ENCODE assay signal across 8 cellular contexts in the genomic region with DNA sequence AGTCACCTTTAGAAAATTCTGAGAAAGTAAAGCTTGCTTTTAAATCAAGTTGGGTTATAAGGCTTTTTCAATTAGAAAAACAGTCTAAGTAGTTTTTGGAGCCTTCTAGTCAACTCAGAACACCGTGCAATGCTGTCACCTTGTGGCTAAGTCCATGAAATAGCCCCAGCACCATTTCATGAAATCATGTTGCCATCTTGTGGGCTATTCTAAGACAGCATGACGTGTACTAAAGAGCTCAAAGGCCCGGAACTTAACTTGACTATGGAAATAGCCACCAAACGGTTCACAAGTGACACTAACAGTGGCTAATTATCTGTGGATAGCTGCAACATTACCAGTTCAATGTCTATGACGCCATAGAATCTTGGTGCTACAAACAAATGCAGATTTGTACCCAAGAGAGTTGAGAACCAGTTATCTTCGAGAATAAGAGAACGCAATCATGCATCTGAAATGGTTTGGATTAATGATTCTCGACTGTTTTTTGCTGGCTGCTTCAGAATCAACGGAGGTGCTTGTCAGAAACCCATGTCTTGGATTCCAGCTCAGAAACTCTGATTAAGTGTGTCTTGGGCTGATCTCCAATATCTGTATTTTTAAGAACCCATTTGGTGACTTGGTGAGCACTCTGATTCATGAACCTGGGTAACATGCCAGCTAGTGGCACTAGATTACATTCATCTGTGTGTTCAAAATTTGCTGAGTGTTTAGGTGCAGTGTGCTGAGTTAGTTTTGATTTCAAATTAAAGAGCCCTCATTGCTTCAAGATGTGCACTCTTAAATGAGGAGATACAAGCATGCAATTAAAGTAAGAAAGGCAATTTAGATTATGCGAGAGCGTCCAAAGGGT.
DNase-seq lines count a peak whose midpoint lies in the region; ATAC-seq and TF ChIP-seq lines count a peak whose summit lies in the region.

No MANE protein-coding gene starts in this region.

- peak; percentile 94 for TF ChIP-seq CTCF in Panc1 (IDR thresholded peaks at IDR 0.05)
- peak; percentile 65 to 91 for TF ChIP-seq CTCF in right atrium auricular region (IDR thresholded peaks at IDR 0.05)

- POLR2A ChIA-PET in HEK293T (lab: Yijun Ruan, JAX) (interaction anchor here (0.7 kb wide), 1 partner anchor 1090 kb away, joined by 5 read pairs; no protein-coding TSS in a partner anchor), Panc1 (lab: Charles Lee) (no interaction called here)

- CTCF ChIA-PET in activated naive CD4-positive, alpha-beta T cell treated with anti-CD3 and anti-CD28 coated beads for 36 hours (lab: Charles Lee): interaction anchor here (0.6 to 2.0 kb wide), 18 partner anchors 8 to 1102 kb away, joined by 3 to 15 read pairs (median 3); no protein-coding TSS in a partner anchor
- CTCF ChIA-PET in HEK293T (lab: Yijun Ruan, JAX) (interaction anchor here (0.5 to 1.8 kb wide), 49 partner anchors 8 to 1742 kb away, joined by 3 to 73 read pairs (median 5); no protein-coding TSS in a partner anchor), Panc1 (lab: Charles Lee) (interaction anchor here (0.5 to 1.5 kb wide), 15 partner anchors 20 to 1091 kb away, joined by 3 to 53 read pairs (median 5); no protein-coding TSS in a partner anchor)

- H3K36me3 ChIP-seq in Panc1 (ENCODE audit: control insufficient read depth, insufficient read depth, low read length): no peaks in the 10 kb centered on the region
- H3K36me3 ChIP-seq in right atrium auricular region: no peaks in the 10 kb centered on the region

- no peaks in the 10 kb centered on the region for H3K4me1 ChIP-seq in Panc1 (ENCODE audit: control insufficient read depth, insufficient read depth, low read length)
- H3K4me1 ChIP-seq in right atrium auricular region: no peaks in the 10 kb centered on the region

- BruUV-seq in Panc1 (replicated peaks; lab: Mats Ljungman, UMichigan): no TSS peak

- H3K4me3 ChIP-seq in Panc1 (ENCODE audit: low read depth in 2 of 2, low read length in 2 of 2) (no peak overlapping the region), right atrium auricular region (no peak overlapping the region)

- H3K4me3 Mint-ChIP-seq in activated naive CD4-positive, alpha-beta T cell treated with anti-CD3 and anti-CD28 coated beads for 36 hours: no peak overlapping the region

- H3K4me1 Mint-ChIP-seq in activated naive CD4-positive, alpha-beta T cell treated with anti-CD3 and anti-CD28 coated beads for 36 hours (ENCODE audit: low read depth): no peaks in the 10 kb centered on the region

- intact Hi-C loops in activated naive CD4-positive, alpha-beta T cell treated with anti-CD3 and anti-CD28 coated beads for 36 hours (cut with micrococcal nuclease): loop anchor here (1.0 kb wide), 5 partner anchors 123 to 1323 kb away; no protein-coding TSS in a partner anchor
- intact Hi-C loops in Panc1 (cut with micrococcal nuclease; ENCODE audit: unreplicated experiment): loop anchor here (1.0 to 2.0 kb wide), 4 partner anchors 115 to 1090 kb away; no protein-coding TSS in a partner anchor

- peak; percentile 75 for DNase-seq in activated naive CD4-positive, alpha-beta T cell treated with anti-CD3 and anti-CD28 coated beads for 36 hours
- no peak for DNase-seq in activated naive CD4-positive, alpha-beta T cell (lab: John Stamatoyannopoulos, UW)
- peak; percentile 73 for DNase-seq in HEK293T (ENCODE audit: extremely low spot score)
- peak; percentile 68 for DNase-seq in M059J (ENCODE audit: low read depth)
- peak; percentile 77 for DNase-seq in Panc1 (ENCODE audit: low read depth, low spot score)
- peak; percentile 52 for DNase-seq in amniotic stem cell (lab: John Stamatoyannopoulos, UW)
- DNase-seq in right atrium auricular region (ENCODE audit: low spot score): peak; percentile 71
- peak; percentile 76 for DNase-seq in retina

- H3K9me3 ChIP-seq in Panc1 (ENCODE audit: control insufficient read depth, insufficient read depth, low read depth, low read length) (no peaks in the 10 kb centered on the region), right atrium auricular region (no peaks in the 10 kb centered on the region)

- in situ Hi-C loops in Panc1 (cut with HindIII; ENCODE audit: low pct_unique_long_range_greater_than_20kb, low sequenced_read_pairs): no loop called here

- ATAC-seq in Panc1: peak; percentile 99

- H3K36me3 Mint-ChIP-seq in activated naive CD4-positive, alpha-beta T cell treated with anti-CD3 and anti-CD28 coated beads for 36 hours (ENCODE audit: low read depth): no peaks in the 10 kb centered on the region

- no peaks in the 10 kb centered on the region for H3K27me3 ChIP-seq in Panc1 (ENCODE audit: control insufficient read depth, insufficient read depth, low read length)
- H3K27me3 ChIP-seq in right atrium auricular region: no peaks in the 10 kb centered on the region

- no peak overlapping the region for H3K27ac Mint-ChIP-seq in activated naive CD4-positive, alpha-beta T cell treated with anti-CD3 and anti-CD28 coated beads for 36 hours

- no peaks in the 10 kb centered on the region for H3K27me3 Mint-ChIP-seq in activated naive CD4-positive, alpha-beta T cell treated with anti-CD3 and anti-CD28 coated beads for 36 hours (ENCODE audit: low read depth)

- no peaks in the 10 kb centered on the region for H3K9me3 Mint-ChIP-seq in activated naive CD4-positive, alpha-beta T cell treated with anti-CD3 and anti-CD28 coated beads for 36 hours

- no peak overlapping the region for H3K27ac ChIP-seq in Panc1 (ENCODE audit: low read length)
- peak overlapping the region; percentile 45 to 74 for H3K27ac ChIP-seq in right atrium auricular region

TF ChIP-seq in HEK293T, 16 proteins besides CTCF, POLR2A, EP300 and RAD21:
- no peak for TF ChIP-seq ARNT (IDR thresholded peaks at IDR 0.05)
- TF ChIP-seq, protein P1, sequence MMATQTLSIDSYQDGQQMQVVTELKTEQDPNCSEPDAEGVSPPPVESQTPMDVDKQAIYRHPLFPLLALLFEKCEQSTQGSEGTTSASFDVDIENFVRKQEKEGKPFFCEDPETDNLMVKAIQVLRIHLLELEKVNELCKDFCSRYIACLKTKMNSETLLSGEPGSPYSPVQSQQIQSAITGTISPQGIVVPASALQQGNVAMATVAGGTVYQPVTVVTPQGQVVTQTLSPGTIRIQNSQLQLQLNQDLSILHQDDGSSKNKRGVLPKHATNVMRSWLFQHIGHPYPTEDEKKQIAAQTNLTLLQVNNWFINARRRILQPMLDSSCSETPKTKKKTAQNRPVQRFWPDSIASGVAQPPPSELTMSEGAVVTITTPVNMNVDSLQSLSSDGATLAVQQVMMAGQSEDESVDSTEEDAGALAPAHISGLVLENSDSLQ (IDR thresholded peaks at IDR 0.05): no peak
- no peak for TF ChIP-seq FOXK2 (IDR thresholded peaks at IDR 0.05)
- no peak for TF ChIP-seq BHLHE40 (IDR thresholded peaks at IDR 0.05; ENCODE audit: borderline replicate concordance)
- no peak for TF ChIP-seq L3MBTL2 (conservative IDR thresholded peaks at IDR 0.05)
- no peak for TF ChIP-seq ZNF384 (IDR thresholded peaks at IDR 0.05)
- no peak for TF ChIP-seq SP1 (IDR thresholded peaks at IDR 0.05)
- TF ChIP-seq TARDBP (IDR thresholded peaks at IDR 0.05): no peak
- TF ChIP-seq FOXM1 (IDR thresholded peaks at IDR 0.05; ENCODE audit: borderline replicate concordance): no peak
- TF ChIP-seq HDGF (IDR thresholded peaks at IDR 0.05; ENCODE audit: borderline replicate concordance): no peak
- TF ChIP-seq NFRKB (IDR thresholded peaks at IDR 0.05): no peak
- no peak for TF ChIP-seq ELF4 (IDR thresholded peaks at IDR 0.05)
- no peak for TF ChIP-seq SUZ12 (IDR thresholded peaks at IDR 0.05)
- TF ChIP-seq CTBP1 (IDR thresholded peaks at IDR 0.05; ENCODE audit: borderline replicate concordance): no peak
- no peak for TF ChIP-seq FOXA1 (IDR thresholded peaks at IDR 0.05)
- TF ChIP-seq LEF1 (IDR thresholded peaks at IDR 0.05; ENCODE audit: borderline replicate concordance): no peak

Comparison
In these comparisons a context has a peak if more than half of its experiments do, and no peak if none do; other contexts are left out.
1. DNase-seq: peak in activated naive CD4-positive, alpha-beta T cell treated with anti-CD3 and anti-CD28 coated beads for 36 hours (single experiment), HEK293T (single experiment), M059J (single experiment), Panc1 (single experiment), amniotic stem cell (single experiment), right atrium auricular region (single experiment) and retina (single experiment); none in activated naive CD4-positive, alpha-beta T cell (0 of 4).